In genomic region chr16:626787-627457, GRCh38 we compare ENCODE assay signal across 6 cellular contexts. TPM values are rescaled to one million over a fixed set of nuclear protein-coding genes. Genes with fewer than 3 reads are reported as not detected.
A peak's percentile ranks its signal among the peaks of the same experiment; 100 is the strongest.
DNase-seq lines count a peak whose midpoint lies in the region; ATAC-seq and TF ChIP-seq lines count a peak whose summit lies in the region.

No MANE protein-coding gene starts in this region.

- H3K36me3 Mint-ChIP-seq in Calu3 (ENCODE audit: insufficient read depth, unreplicated experiment): peaks cover 59% of the 10 kb centered on the region
- peaks cover 17% of the 10 kb centered on the region for H3K36me3 Mint-ChIP-seq in stimulated activated effector memory CD8-positive, alpha-beta T cell treated with anti-CD3 and anti-CD28 coated beads, Interleukin-12 subunit alpha, Interleukin-12 subunit beta, amount 100 ng/mL, for 72 hours
- H3K36me3 Mint-ChIP-seq in CD8-positive, alpha-beta T cell: peaks cover 16% of the 10 kb centered on the region

- H3K9me3 ChIP-seq in lung (ENCODE audit: control insufficient read depth in 2 of 2, insufficient read depth in 1 of 2, low read length in 1 of 2) (no peaks in the 10 kb centered on the region), stomach (no peaks in the 10 kb centered on the region)
- no peaks in the 10 kb centered on the region for H3K9me3 ChIP-seq in CD8-positive, alpha-beta T cell (ENCODE audit: low read length)

- H3K9me3 Mint-ChIP-seq in Calu3 (ENCODE audit: low read depth, unreplicated experiment): no peaks in the 10 kb centered on the region
- no peaks in the 10 kb centered on the region for H3K9me3 Mint-ChIP-seq in stimulated activated effector memory CD8-positive, alpha-beta T cell treated with anti-CD3 and anti-CD28 coated beads, Interleukin-12 subunit alpha, Interleukin-12 subunit beta, amount 100 ng/mL, for 72 hours
- no peaks in the 10 kb centered on the region for H3K9me3 Mint-ChIP-seq in CD8-positive, alpha-beta T cell

- no peak overlapping the region for H3K4me3 Mint-ChIP-seq in Calu3 (ENCODE audit: low read depth, unreplicated experiment)
- H3K4me3 Mint-ChIP-seq in stimulated activated effector memory CD8-positive, alpha-beta T cell treated with anti-CD3 and anti-CD28 coated beads, Interleukin-12 subunit alpha, Interleukin-12 subunit beta, amount 100 ng/mL, for 72 hours: no peak overlapping the region
- H3K4me3 Mint-ChIP-seq in CD8-positive, alpha-beta T cell: no peak overlapping the region

- H3K27me3 ChIP-seq in lung (ENCODE audit: control insufficient read depth, insufficient read depth) (no peaks in the 10 kb centered on the region), stomach (peaks cover 0 to 6% (median 0%) of the 10 kb centered on the region in 3 donors)
- H3K27me3 ChIP-seq in CD8-positive, alpha-beta T cell (ENCODE audit: insufficient read depth, low read length): no peaks in the 10 kb centered on the region

- H3K4me1 Mint-ChIP-seq in Calu3 (ENCODE audit: low read depth, unreplicated experiment): no peaks in the 10 kb centered on the region
- H3K4me1 Mint-ChIP-seq in stimulated activated effector memory CD8-positive, alpha-beta T cell treated with anti-CD3 and anti-CD28 coated beads, Interleukin-12 subunit alpha, Interleukin-12 subunit beta, amount 100 ng/mL, for 72 hours: no peaks in the 10 kb centered on the region
- no peaks in the 10 kb centered on the region for H3K4me1 Mint-ChIP-seq in CD8-positive, alpha-beta T cell (ENCODE audit: low read depth)

- H3K36me3 ChIP-seq in lung (ENCODE audit: control insufficient read depth in 2 of 2, insufficient read depth in 2 of 2, low read length in 2 of 2) (peaks cover 0 to 34% of the 10 kb centered on the region in 2 donors), stomach (peaks cover 19 to 47% (median 43%) of the 10 kb centered on the region in 4 donors)
- no peaks in the 10 kb centered on the region for H3K36me3 ChIP-seq in CD8-positive, alpha-beta T cell (ENCODE audit: insufficient read depth, low read length)

- TF ChIP-seq CTCF in Calu3 (IDR thresholded peaks at IDR 0.05; ENCODE audit: unreplicated experiment): no peak
- no peak for TF ChIP-seq CTCF in lung (IDR thresholded peaks at IDR 0.05; ENCODE audit: control extremely low read depth, extremely low read depth)
- TF ChIP-seq CTCF in stomach (IDR thresholded peaks at IDR 0.05): no peak
- TF ChIP-seq CTCF in CD8-positive, alpha-beta T cell (IDR thresholded peaks at IDR 0.05): no peak

- no peaks in the 10 kb centered on the region for H3K27me3 Mint-ChIP-seq in Calu3 (ENCODE audit: unreplicated experiment)
- no peaks in the 10 kb centered on the region for H3K27me3 Mint-ChIP-seq in CD8-positive, alpha-beta T cell (ENCODE audit: low read depth)

- H3K4me1 ChIP-seq in lung (ENCODE audit: control insufficient read depth in 2 of 2, insufficient read depth in 2 of 2, low read length in 2 of 2) (peaks cover 0 to 13% of the 10 kb centered on the region in 2 donors), stomach (peaks cover 27 to 42% (median 33%) of the 10 kb centered on the region in 4 donors)
- H3K4me1 ChIP-seq in CD8-positive, alpha-beta T cell (ENCODE audit: insufficient read depth, low read length): no peaks in the 10 kb centered on the region

- no peak for TF ChIP-seq EP300 in stomach (IDR thresholded peaks at IDR 0.05)

- POLR2A ChIA-PET in CD8-positive, alpha-beta T cell (lab: Charles Lee): no interaction called here

- WGBS in lung, 2 donors: 95 to 96% methylated on average over 30 of the region's 30 CpGs
- WGBS in stomach, 5 donors: 86 to 95% (median 88%) methylated on average over 28 to 30 of the region's 30 CpGs

- intact Hi-C loops in Calu3 (cut with micrococcal nuclease; ENCODE audit: unreplicated experiment): no loop called here
- intact Hi-C loops in stomach (cut with DNase I; ENCODE audit: low total_unique reads): no loop called here
- intact Hi-C loops in CD8-positive, alpha-beta T cell (cut with DNase I, micrococcal nuclease): no loop called here

- BruUV-seq in Calu3 (replicated peaks; lab: Mats Ljungman, UMichigan): no TSS peak

- peak overlapping the region in 1 of 2 donors; percentile 61 for H3K27ac ChIP-seq in lung (ENCODE audit: low read depth in 1 of 2, low read length in 1 of 2)
- H3K27ac ChIP-seq in stomach: peak overlapping the region in 1 of 5 donors; percentile 29
- no peak overlapping the region for H3K27ac ChIP-seq in CD8-positive, alpha-beta T cell (ENCODE audit: low read depth, low read length)

- CTCF ChIA-PET in Calu3 (lab: Charles Lee): no interaction called here
- CTCF ChIA-PET in CD8-positive, alpha-beta T cell (lab: Charles Lee): no interaction called here

- ATAC-seq in SK-N-SH treated with all-trans-retinoic acid at 6 μM for 48 hours (peak; percentile 91), lung (ENCODE audit: insufficient read depth, low FRiP score) (no peak)
- no peak for ATAC-seq in stimulated activated effector memory CD8-positive, alpha-beta T cell treated with anti-CD3 and anti-CD28 coated beads, Interleukin-12 subunit alpha, Interleukin-12 subunit beta, amount 100 ng/mL, for 72 hours
- ATAC-seq in CD8-positive, alpha-beta T cell: no peak

- no peak for DNase-seq in Calu3
- peak; percentile 31 for DNase-seq in lung (ENCODE audit: low spot score)
- DNase-seq in stimulated activated effector memory CD8-positive, alpha-beta T cell treated with anti-CD3 and anti-CD28 coated beads, Interleukin-12 subunit alpha, Interleukin-12 subunit beta, amount 100 ng/mL, for 72 hours (ENCODE audit: low spot score in 2 of 2): no peak
- DNase-seq in stomach: no peak
- no peak for DNase-seq in CD8-positive, alpha-beta T cell

- peak overlapping the region; percentile 27 for H3K27ac Mint-ChIP-seq in Calu3 (ENCODE audit: unreplicated experiment)
- H3K27ac Mint-ChIP-seq in stimulated activated effector memory CD8-positive, alpha-beta T cell treated with anti-CD3 and anti-CD28 coated beads, Interleukin-12 subunit alpha, Interleukin-12 subunit beta, amount 100 ng/mL, for 72 hours: no peak overlapping the region
- H3K27ac Mint-ChIP-seq in CD8-positive, alpha-beta T cell: no peak overlapping the region

- no peak for TF ChIP-seq POLR2A in stomach (IDR thresholded peaks at IDR 0.05)

- H3K4me3 ChIP-seq in lung: no peak overlapping the region
- no peak overlapping the region for H3K4me3 ChIP-seq in stomach
- H3K4me3 ChIP-seq in CD8-positive, alpha-beta T cell (ENCODE audit: low read depth, low read length): no peak overlapping the region

TF ChIP-seq in SK-N-SH treated with all-trans-retinoic acid at 6 μM for 48 hours, 23 proteins besides CTCF, POLR2A, EP300 and RAD21:
- TF ChIP-seq ARNTL (CRISPR knock-in tag; IDR thresholded peaks at IDR 0.05; ENCODE audit: borderline replicate concordance, low read depth): no peak
- TF ChIP-seq TCF4 (CRISPR knock-in tag; IDR thresholded peaks at IDR 0.05; ENCODE audit: borderline replicate concordance): no peak
- TF ChIP-seq ZNF70 (CRISPR knock-in tag; IDR thresholded peaks at IDR 0.05): no peak
- TF ChIP-seq OSR1 (CRISPR knock-in tag; IDR thresholded peaks at IDR 0.05): no peak

RNA-seq across cellular contexts. Expression of gene WFIKKN1, which starts 3.9 kb away (rescaled TPM):
- total RNA-seq in Calu3 (2022) (0.66 and 0.90 TPM in 2 replicates), lung (1 to 10 TPM in 1 of 2 donors, under 1 TPM in 1; 0.31 to 2.5 TPM), stomach (10 to 100 TPM in 1 of 5 donors, 1 to 10 TPM in 1, under 1 TPM in 2, not detected in 1; 0.14 to 25.8 (median 2.5) TPM)
- polyA plus RNA-seq in lung (under 1 TPM; 0.44 to 0.79 TPM), stomach (1 to 10 TPM; 1.0 to 2.0 (median 1.5) TPM)
- total RNA-seq in CD8-positive, alpha-beta T cell: under 1 TPM; 0.16 to 0.17 TPM

RNA-seq across cellular contexts. Expression of gene METTL26, which starts 9.2 kb away (rescaled TPM):
- total RNA-seq in Calu3 (2022): 117 and 121 TPM in 2 replicates
- 10 to 100 TPM; 36.1 to 89.8 TPM for total RNA-seq in lung
- polyA plus RNA-seq in lung: 100 to 1,000 TPM; 138 to 200 TPM
- total RNA-seq in stomach: 100 to 1,000 TPM in 2 of 5 donors, 10 to 100 TPM in 3; 17.3 to 271 (median 82.9) TPM
- polyA plus RNA-seq in stomach: 100 to 1,000 TPM; 177 to 234 (median 218) TPM
- 10 to 100 TPM; 37.4 to 43.1 TPM for total RNA-seq in CD8-positive, alpha-beta T cell

RNA-seq across cellular contexts. Expression of gene MCRIP2, which starts 14.7 kb away (rescaled TPM):
- 56.3 and 60.7 TPM in 2 replicates for total RNA-seq in Calu3 (2022)
- 10 to 100 TPM in 1 of 2 donors, 1 to 10 TPM in 1; 9.1 to 61.6 TPM for total RNA-seq in lung
- polyA plus RNA-seq in lung: 100 to 1,000 TPM in 1 of 2 donors, 10 to 100 TPM in 1; 45.0 to 109 TPM
- total RNA-seq in stomach: 100 to 1,000 TPM in 1 of 5 donors, 10 to 100 TPM in 4; 14.0 to 440 (median 67.7) TPM
- polyA plus RNA-seq in stomach: 100 to 1,000 TPM in 2 of 3 donors, 10 to 100 TPM in 1; 83.2 to 109 (median 107) TPM
- total RNA-seq in CD8-positive, alpha-beta T cell: 10 to 100 TPM; 15.9 to 19.2 TPM

RNA-seq across cellular contexts. Expression of gene WDR90, which starts 22.2 kb away (rescaled TPM):
- total RNA-seq in Calu3 (2022) (142 and 162 TPM in 2 replicates), lung (10 to 100 TPM; 22.4 to 74.2 TPM), stomach (100 to 1,000 TPM in 2 of 5 donors, 10 to 100 TPM in 3; 27.2 to 114 (median 30.9) TPM)
- polyA plus RNA-seq in lung (10 to 100 TPM; 18.6 to 33.4 TPM), stomach (10 to 100 TPM; 19.9 to 33.6 (median 22.0) TPM)
- total RNA-seq in CD8-positive, alpha-beta T cell: 10 to 100 TPM; 15.0 to 22.8 TPM

RNA-seq across cellular contexts. Expression of gene RAB40C, which starts 37.1 kb away (rescaled TPM):
- total RNA-seq in Calu3 (2022): 35.6 and 36.5 TPM in 2 replicates
- total RNA-seq in lung: 10 to 100 TPM; 25.1 to 58.9 TPM
- polyA plus RNA-seq in lung: 10 to 100 TPM; 34.0 to 53.8 TPM
- 100 to 1,000 TPM in 1 of 5 donors, 10 to 100 TPM in 4; 17.6 to 101 (median 51.3) TPM for total RNA-seq in stomach
- polyA plus RNA-seq in stomach: 10 to 100 TPM; 20.9 to 24.6 (median 22.1) TPM
- 1 to 10 TPM; 3.9 to 5.9 TPM for total RNA-seq in CD8-positive, alpha-beta T cell
